In the genomic region with DNA sequence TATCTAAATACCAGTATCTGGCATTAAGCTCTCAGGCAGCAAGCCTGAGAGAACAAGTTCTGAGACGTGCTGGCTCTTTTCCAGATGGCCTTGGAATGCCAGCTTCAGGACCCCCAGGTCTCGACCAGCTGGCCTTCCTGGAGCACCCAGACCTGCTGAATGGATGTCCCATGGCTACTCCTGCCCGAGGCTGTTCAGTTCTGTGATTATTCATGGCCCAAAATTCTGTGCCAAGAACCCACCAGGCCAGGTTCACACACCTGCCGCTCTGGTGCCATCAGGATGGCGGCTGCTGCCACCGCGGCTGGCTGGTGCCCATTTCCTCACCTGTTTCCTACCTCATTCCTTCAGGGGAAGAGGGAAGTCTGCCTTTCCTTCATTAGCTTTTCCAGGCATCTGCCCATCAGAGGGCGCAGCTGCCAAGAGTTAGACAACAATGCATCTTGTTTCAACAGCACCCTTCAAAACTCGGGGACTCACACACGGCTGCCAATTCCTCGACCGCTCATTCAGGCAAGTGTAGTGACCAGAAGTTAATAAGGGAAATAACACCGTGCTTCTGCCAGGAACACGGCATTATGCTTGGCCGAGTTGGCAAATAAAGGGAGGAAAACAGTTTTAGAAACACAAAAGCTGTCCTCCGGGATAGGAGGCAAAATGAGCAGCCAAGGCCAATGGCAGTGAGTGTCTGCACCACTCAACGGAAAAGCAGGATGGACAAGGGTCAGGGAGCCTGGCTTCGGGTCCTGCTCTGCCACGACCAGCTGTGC, we compare ENCODE assay signal across 1 cellular context.
TF ChIP-seq lines count a peak whose summit lies in the region.

No MANE protein-coding gene starts in this region.

TF ChIP-seq in K562, 482 proteins besides CTCF, POLR2A, EP300 and RAD21 (continued from another document):
- TF ChIP-seq, protein P1, sequence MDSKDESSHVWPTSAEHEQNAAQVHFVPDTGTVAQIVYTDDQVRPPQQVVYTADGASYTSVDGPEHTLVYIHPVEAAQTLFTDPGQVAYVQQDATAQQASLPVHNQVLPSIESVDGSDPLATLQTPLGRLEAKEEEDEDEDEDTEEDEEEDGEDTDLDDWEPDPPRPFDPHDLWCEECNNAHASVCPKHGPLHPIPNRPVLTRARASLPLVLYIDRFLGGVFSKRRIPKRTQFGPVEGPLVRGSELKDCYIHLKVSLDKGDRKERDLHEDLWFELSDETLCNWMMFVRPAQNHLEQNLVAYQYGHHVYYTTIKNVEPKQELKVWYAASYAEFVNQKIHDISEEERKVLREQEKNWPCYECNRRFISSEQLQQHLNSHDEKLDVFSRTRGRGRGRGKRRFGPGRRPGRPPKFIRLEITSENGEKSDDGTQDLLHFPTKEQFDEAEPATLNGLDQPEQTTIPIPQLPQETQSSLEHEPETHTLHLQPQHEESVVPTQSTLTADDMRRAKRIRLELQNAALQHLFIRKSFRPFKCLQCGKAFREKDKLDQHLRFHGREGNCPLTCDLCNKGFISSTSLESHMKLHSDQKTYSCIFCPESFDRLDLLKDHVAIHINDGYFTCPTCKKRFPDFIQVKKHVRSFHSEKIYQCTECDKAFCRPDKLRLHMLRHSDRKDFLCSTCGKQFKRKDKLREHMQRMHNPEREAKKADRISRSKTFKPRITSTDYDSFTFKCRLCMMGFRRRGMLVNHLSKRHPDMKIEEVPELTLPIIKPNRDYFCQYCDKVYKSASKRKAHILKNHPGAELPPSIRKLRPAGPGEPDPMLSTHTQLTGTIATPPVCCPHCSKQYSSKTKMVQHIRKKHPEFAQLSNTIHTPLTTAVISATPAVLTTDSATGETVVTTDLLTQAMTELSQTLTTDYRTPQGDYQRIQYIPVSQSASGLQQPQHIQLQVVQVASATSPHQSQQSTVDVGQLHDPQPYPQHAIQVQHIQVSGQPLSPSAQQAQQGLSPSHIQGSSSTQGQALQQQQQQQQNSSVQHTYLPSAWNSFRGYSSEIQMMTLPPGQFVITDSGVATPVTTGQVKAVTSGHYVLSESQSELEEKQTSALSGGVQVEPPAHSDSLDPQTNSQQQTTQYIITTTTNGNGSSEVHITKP (IDR thresholded peaks at IDR 0.05; ENCODE audit: partially characterized antibody), result no peak
- no peak for TF ChIP-seq TCF7 (IDR thresholded peaks at IDR 0.05; ENCODE audit: borderline replicate concordance)
- no peak for TF ChIP-seq CCAR2 (IDR thresholded peaks at IDR 0.05; ENCODE audit: low read depth, low read length)
- TF ChIP-seq, protein P2, sequence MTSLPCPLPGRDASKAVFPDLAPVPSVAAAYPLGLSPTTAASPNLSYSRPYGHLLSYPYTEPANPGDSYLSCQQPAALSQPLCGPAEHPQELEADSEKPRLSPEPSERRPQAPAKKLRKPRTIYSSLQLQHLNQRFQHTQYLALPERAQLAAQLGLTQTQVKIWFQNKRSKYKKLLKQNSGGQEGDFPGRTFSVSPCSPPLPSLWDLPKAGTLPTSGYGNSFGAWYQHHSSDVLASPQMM (CRISPR knock-in tag; IDR thresholded peaks at IDR 0.05), result no peak
- no peak for TF ChIP-seq MED1 (CRISPR knock-in tag; IDR thresholded peaks at IDR 0.05; ENCODE audit: borderline replicate concordance)
- TF ChIP-seq, protein P3, sequence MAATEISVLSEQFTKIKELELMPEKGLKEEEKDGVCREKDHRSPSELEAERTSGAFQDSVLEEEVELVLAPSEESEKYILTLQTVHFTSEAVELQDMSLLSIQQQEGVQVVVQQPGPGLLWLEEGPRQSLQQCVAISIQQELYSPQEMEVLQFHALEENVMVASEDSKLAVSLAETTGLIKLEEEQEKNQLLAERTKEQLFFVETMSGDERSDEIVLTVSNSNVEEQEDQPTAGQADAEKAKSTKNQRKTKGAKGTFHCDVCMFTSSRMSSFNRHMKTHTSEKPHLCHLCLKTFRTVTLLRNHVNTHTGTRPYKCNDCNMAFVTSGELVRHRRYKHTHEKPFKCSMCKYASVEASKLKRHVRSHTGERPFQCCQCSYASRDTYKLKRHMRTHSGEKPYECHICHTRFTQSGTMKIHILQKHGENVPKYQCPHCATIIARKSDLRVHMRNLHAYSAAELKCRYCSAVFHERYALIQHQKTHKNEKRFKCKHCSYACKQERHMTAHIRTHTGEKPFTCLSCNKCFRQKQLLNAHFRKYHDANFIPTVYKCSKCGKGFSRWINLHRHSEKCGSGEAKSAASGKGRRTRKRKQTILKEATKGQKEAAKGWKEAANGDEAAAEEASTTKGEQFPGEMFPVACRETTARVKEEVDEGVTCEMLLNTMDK (IDR thresholded peaks at IDR 0.05; ENCODE audit: borderline replicate concordance, insufficient read depth, low read depth, low read length, poor library complexity, severe bottlenecking), result no peak
- TF ChIP-seq MYBL2 (IDR thresholded peaks at IDR 0.05; ENCODE audit: low read depth), result no peak
- no peak for TF ChIP-seq MYBL2 (CRISPR knock-in tag; IDR thresholded peaks at IDR 0.05; ENCODE audit: borderline replicate concordance)
- TF ChIP-seq SMAD3 (CRISPR knock-in tag; conservative IDR thresholded peaks at IDR 0.05), result no peak
- no peak for TF ChIP-seq COPS2 (conservative IDR thresholded peaks at IDR 0.05)
- TF ChIP-seq GTF2A2 (tag; IDR thresholded peaks at IDR 0.05), result no peak
- TF ChIP-seq NONO (IDR thresholded peaks at IDR 0.05; ENCODE audit: low read depth in 2 of 2, low read length in 1 of 2), result no peak
- no peak for TF ChIP-seq FOXJ2 (tag; IDR thresholded peaks at IDR 0.05)
- no peak for TF ChIP-seq ZBTB17 (CRISPR knock-in tag; IDR thresholded peaks at IDR 0.05)
- TF ChIP-seq ETS2 (tag; IDR thresholded peaks at IDR 0.05; ENCODE audit: borderline replicate concordance, poor library complexity, severe bottlenecking), result no peak
- TF ChIP-seq PTBP1 (IDR thresholded peaks at IDR 0.05; ENCODE audit: low read depth, low read length), result no peak
